8 cellular contexts compared by ENCODE assay signal in genomic region chr1:44036409-44037111, GRCh38. TPM values are rescaled to one million over a fixed set of nuclear protein-coding genes. Genes with fewer than 3 reads are reported as not detected.
A peak's percentile ranks its signal among the peaks of the same experiment; 100 is the strongest.
DNase-seq lines count a peak whose midpoint lies in the region; ATAC-seq and TF ChIP-seq lines count a peak whose summit lies in the region.

No MANE protein-coding gene starts in this region.

- H3K4me1 Mint-ChIP-seq in activated naive CD4-positive, alpha-beta T cell treated with anti-CD3 and anti-CD28 coated beads, Interleukin-2, amount 10 ng/mL, durations not matched to agents 7 days and 5 days, result peaks cover 12% of the 10 kb centered on the region

- no peak overlapping the region for H3K27ac Mint-ChIP-seq in activated naive CD4-positive, alpha-beta T cell treated with anti-CD3 and anti-CD28 coated beads, Interleukin-2, amount 10 ng/mL, durations not matched to agents 7 days and 5 days

- peaks cover 18% of the 10 kb centered on the region for H3F3A ChIP-seq in SK-N-SH (replicated peaks; ENCODE audit: insufficient read depth)

- H3K36me3 Mint-ChIP-seq in activated naive CD4-positive, alpha-beta T cell treated with anti-CD3 and anti-CD28 coated beads, Interleukin-2, amount 10 ng/mL, durations not matched to agents 7 days and 5 days, result no peaks in the 10 kb centered on the region

- no peak overlapping the region for H2AFZ ChIP-seq in SK-N-SH (ENCODE audit: low read depth)

- H3K4me1 ChIP-seq in SK-N-SH (ENCODE audit: control insufficient read depth in 1 of 2, insufficient read depth in 2 of 2, low read depth in 1 of 2, low read length in 1 of 2) (peaks cover 14 to 35% of the 10 kb centered on the region in 2 experiments; a peak in 3 of 4 replicates), vagina (peaks cover 24% of the 10 kb centered on the region)

- H3K4me2 ChIP-seq in SK-N-SH, result no peak overlapping the region

- DNase-seq in Daoy (ENCODE audit: low read depth) (peak; percentile 80), M059J (ENCODE audit: low read depth) (peak; percentile 79), SK-N-SH (peak; percentile 79), globus pallidus (ENCODE audit: low spot score) (peak; percentile 83), posterior cingulate gyrus (peak in 8 of 10 donors; percentile 72 to 95 (median 76)), vagina (ENCODE audit: extremely low spot score in 2 of 2) (no peak)
- peak; percentile 79 for DNase-seq in activated naive CD4-positive, alpha-beta T cell treated with anti-CD3 and anti-CD28 coated beads, Interleukin-2, amount 10 ng/mL, durations not matched to agents 7 days and 5 days

- no peaks in the 10 kb centered on the region for H4K20me1 ChIP-seq in SK-N-SH (ENCODE audit: insufficient read depth)

- H3K9me3 ChIP-seq in SK-N-SH (no peaks in the 10 kb centered on the region), vagina (no peaks in the 10 kb centered on the region)

- H3K27ac ChIP-seq in SK-N-SH (ENCODE audit: low read depth in 2 of 2, low read length in 1 of 2) (peak overlapping the region in 1 of 2 experiments; percentile 74; a peak in 2 of 4 replicates), vagina (peak overlapping the region; percentile 65)

- H3K27me3 Mint-ChIP-seq in activated naive CD4-positive, alpha-beta T cell treated with anti-CD3 and anti-CD28 coated beads, Interleukin-2, amount 10 ng/mL, durations not matched to agents 7 days and 5 days, result peaks cover 15% of the 10 kb centered on the region

- no peaks in the 10 kb centered on the region for H3K9me2 ChIP-seq in SK-N-SH

- TF ChIP-seq POLR2A in vagina (IDR thresholded peaks at IDR 0.05), result no peak

- no peak overlapping the region for H3K4me3 Mint-ChIP-seq in activated naive CD4-positive, alpha-beta T cell treated with anti-CD3 and anti-CD28 coated beads, Interleukin-2, amount 10 ng/mL, durations not matched to agents 7 days and 5 days

- ATAC-seq in HG03442 (IDR thresholded peaks at IDR 0.05; ENCODE audit: unreplicated experiment), result no peak

- H3K9me3 Mint-ChIP-seq in activated naive CD4-positive, alpha-beta T cell treated with anti-CD3 and anti-CD28 coated beads, Interleukin-2, amount 10 ng/mL, durations not matched to agents 7 days and 5 days, result no peaks in the 10 kb centered on the region

- no peaks in the 10 kb centered on the region for H3K79me2 ChIP-seq in SK-N-SH (ENCODE audit: insufficient read depth)

- H3K9ac ChIP-seq in SK-N-SH, result no peak overlapping the region

- intact Hi-C loops in posterior cingulate gyrus (cut with DNase I) (loop anchor here (1.0 to 10.0 kb wide), 3 partner anchors 31 to 274 kb away; partner anchors contain the start of gene IPO13), vagina (cut with DNase I) (no loop called here)

- CTCF ChIA-PET in SK-N-SH (lab: Yijun Ruan, JAX), result interaction anchor here (0.7 to 25.6 kb wide), 36 partner anchors 8 to 567 kb away, joined by 3 to 598 read pairs (median 4); partner anchors contain the start of genes ATP6V0B, CCDC24 and IPO13
- CTCF ChIA-PET in activated naive CD4-positive, alpha-beta T cell treated with anti-CD3 and anti-CD28 coated beads, Interleukin-2, amount 10 ng/mL, durations not matched to agents 7 days and 5 days (lab: Charles Lee), result interaction anchor here (0.6 to 9.8 kb wide), 17 partner anchors 8 to 555 kb away, joined by 3 to 161 read pairs (median 5); partner anchors contain the start of gene DMAP1

- peak; percentile 85 for TF ChIP-seq CTCF in SK-N-SH (IDR thresholded peaks at IDR 0.05)
- peak; percentile 40 to 75 (median 55) for TF ChIP-seq CTCF in vagina (IDR thresholded peaks at IDR 0.05)

- TF ChIP-seq RAD21 in SK-N-SH (IDR thresholded peaks at IDR 0.05; ENCODE audit: low read length), result peak; percentile 89

- no peaks in the 10 kb centered on the region for H3K27me3 ChIP-seq in SK-N-SH (ENCODE audit: insufficient read depth)
- no peaks in the 10 kb centered on the region for H3K27me3 ChIP-seq in vagina

- POLR2A ChIA-PET in SK-N-SH (lab: Yijun Ruan, JAX), result no interaction called here

- no peaks in the 10 kb centered on the region for H3K36me3 ChIP-seq in SK-N-SH (replicated peaks in 1 of 2; ENCODE audit: control insufficient read depth in 1 of 2, insufficient read depth in 2 of 2, low read length in 1 of 2)
- no peaks in the 10 kb centered on the region for H3K36me3 ChIP-seq in vagina

- H3K4me3 ChIP-seq in SK-N-SH (ENCODE audit: low read depth in 2 of 2, low read length in 1 of 2), result no peak overlapping the region; a peak in 1 of 4 replicates
- no peak overlapping the region for H3K4me3 ChIP-seq in vagina

- WGBS in SK-N-SH (ENCODE audit: low lambda C conversion rate), result 13% methylated on average over 6 of the region's 6 CpGs

- no peak for TF ChIP-seq EP300 in SK-N-SH (IDR thresholded peaks at IDR 0.05; ENCODE audit: borderline replicate concordance in 1 of 2, low read depth in 1 of 2, low read length in 1 of 2)

TF ChIP-seq in SK-N-SH, 30 proteins besides CTCF, POLR2A, EP300 and RAD21 (continues in another document):
- no peak for TF ChIP-seq FOSL2 (IDR thresholded peaks at IDR 0.05; ENCODE audit: borderline replicate concordance, low read depth)
- TF ChIP-seq, protein P1, sequence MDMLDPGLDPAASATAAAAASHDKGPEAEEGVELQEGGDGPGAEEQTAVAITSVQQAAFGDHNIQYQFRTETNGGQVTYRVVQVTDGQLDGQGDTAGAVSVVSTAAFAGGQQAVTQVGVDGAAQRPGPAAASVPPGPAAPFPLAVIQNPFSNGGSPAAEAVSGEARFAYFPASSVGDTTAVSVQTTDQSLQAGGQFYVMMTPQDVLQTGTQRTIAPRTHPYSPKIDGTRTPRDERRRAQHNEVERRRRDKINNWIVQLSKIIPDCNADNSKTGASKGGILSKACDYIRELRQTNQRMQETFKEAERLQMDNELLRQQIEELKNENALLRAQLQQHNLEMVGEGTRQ (IDR thresholded peaks at IDR 0.05; ENCODE audit: borderline replicate concordance, low read depth, low read length), result no peak
- TF ChIP-seq TCF12 (IDR thresholded peaks at IDR 0.05), result no peak
- no peak for TF ChIP-seq GABPA (IDR thresholded peaks at IDR 0.05; ENCODE audit: low read depth)
- TF ChIP-seq FOXM1 (IDR thresholded peaks at IDR 0.05; ENCODE audit: low read depth), result no peak
- TF ChIP-seq RXRA (IDR thresholded peaks at IDR 0.05; ENCODE audit: borderline replicate concordance, low read depth), result no peak
- TF ChIP-seq EZH2phosphoT487 (IDR thresholded peaks at IDR 0.05; ENCODE audit: borderline replicate concordance, low read depth), result no peak
- no peak for TF ChIP-seq TAF1 (IDR thresholded peaks at IDR 0.05; ENCODE audit: borderline replicate concordance, low read depth, low read length)
- TF ChIP-seq, protein P2, sequence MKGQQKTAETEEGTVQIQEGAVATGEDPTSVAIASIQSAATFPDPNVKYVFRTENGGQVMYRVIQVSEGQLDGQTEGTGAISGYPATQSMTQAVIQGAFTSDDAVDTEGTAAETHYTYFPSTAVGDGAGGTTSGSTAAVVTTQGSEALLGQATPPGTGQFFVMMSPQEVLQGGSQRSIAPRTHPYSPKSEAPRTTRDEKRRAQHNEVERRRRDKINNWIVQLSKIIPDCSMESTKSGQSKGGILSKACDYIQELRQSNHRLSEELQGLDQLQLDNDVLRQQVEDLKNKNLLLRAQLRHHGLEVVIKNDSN (IDR thresholded peaks at IDR 0.05; ENCODE audit: borderline replicate concordance, low read depth), result no peak
- TF ChIP-seq, protein P3, sequence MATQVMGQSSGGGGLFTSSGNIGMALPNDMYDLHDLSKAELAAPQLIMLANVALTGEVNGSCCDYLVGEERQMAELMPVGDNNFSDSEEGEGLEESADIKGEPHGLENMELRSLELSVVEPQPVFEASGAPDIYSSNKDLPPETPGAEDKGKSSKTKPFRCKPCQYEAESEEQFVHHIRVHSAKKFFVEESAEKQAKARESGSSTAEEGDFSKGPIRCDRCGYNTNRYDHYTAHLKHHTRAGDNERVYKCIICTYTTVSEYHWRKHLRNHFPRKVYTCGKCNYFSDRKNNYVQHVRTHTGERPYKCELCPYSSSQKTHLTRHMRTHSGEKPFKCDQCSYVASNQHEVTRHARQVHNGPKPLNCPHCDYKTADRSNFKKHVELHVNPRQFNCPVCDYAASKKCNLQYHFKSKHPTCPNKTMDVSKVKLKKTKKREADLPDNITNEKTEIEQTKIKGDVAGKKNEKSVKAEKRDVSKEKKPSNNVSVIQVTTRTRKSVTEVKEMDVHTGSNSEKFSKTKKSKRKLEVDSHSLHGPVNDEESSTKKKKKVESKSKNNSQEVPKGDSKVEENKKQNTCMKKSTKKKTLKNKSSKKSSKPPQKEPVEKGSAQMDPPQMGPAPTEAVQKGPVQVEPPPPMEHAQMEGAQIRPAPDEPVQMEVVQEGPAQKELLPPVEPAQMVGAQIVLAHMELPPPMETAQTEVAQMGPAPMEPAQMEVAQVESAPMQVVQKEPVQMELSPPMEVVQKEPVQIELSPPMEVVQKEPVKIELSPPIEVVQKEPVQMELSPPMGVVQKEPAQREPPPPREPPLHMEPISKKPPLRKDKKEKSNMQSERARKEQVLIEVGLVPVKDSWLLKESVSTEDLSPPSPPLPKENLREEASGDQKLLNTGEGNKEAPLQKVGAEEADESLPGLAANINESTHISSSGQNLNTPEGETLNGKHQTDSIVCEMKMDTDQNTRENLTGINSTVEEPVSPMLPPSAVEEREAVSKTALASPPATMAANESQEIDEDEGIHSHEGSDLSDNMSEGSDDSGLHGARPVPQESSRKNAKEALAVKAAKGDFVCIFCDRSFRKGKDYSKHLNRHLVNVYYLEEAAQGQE (IDR thresholded peaks at IDR 0.05; ENCODE audit: low read depth, low read length), result no peak
- no peak for TF ChIP-seq POLR2AphosphoS5 (IDR thresholded peaks at IDR 0.05; ENCODE audit: low read depth, low read length)
- TF ChIP-seq SMC3 (IDR thresholded peaks at IDR 0.05; ENCODE audit: low read depth, low read length), result peak; percentile 92

RNA-seq across cellular contexts. Expression of gene SLC6A9, which starts 5.3 kb away (rescaled TPM):
- 0.74 and 6.3 TPM in 2 replicates for total RNA-seq in Daoy (2014; rRNA removed; shearing (Covaris generic))
- total RNA-seq in M059J (2014; rRNA removed; shearing (Covaris generic)), result 2.1 and 5.1 TPM in 2 replicates
- polyA plus RNA-seq in SK-N-SH (2012; rRNA removed), result 3.6 and 3.9 TPM in 2 replicates
- 1.3 and 2.5 TPM in 2 replicates for polyA plus RNA-seq in SK-N-SH (2012; cell fraction: cytosol; rRNA removed)
- polyA plus RNA-seq in SK-N-SH (2012; cell fraction: nucleus; rRNA removed), result 10.7 and 12.4 TPM in 2 replicates
- total RNA-seq in vagina, result 24.3 TPM

RNA-seq across cellular contexts. Expression of gene CCDC24, which starts 45.2 kb away (rescaled TPM):
- 1.8 and 3.6 TPM in 2 replicates for total RNA-seq in Daoy (2014; rRNA removed; shearing (Covaris generic))
- 10.6 and 11.1 TPM in 2 replicates for total RNA-seq in M059J (2014; rRNA removed; shearing (Covaris generic))
- polyA plus RNA-seq in SK-N-SH (2012; rRNA removed), result 7.5 and 11.8 TPM in 2 replicates
- polyA plus RNA-seq in SK-N-SH (2012; cell fraction: cytosol; rRNA removed), result 2.8 and 4.8 TPM in 2 replicates
- polyA plus RNA-seq in SK-N-SH (2012; cell fraction: nucleus; rRNA removed), result 34.1 and 39.2 TPM in 2 replicates
- total RNA-seq in vagina, result 14.5 TPM

RNA-seq across cellular contexts. Expression of gene B4GALT2, which starts 57.5 kb away (rescaled TPM):
- total RNA-seq in Daoy (2014; rRNA removed; shearing (Covaris generic)), result 55.9 and 58.1 TPM in 2 replicates
- total RNA-seq in M059J (2014; rRNA removed; shearing (Covaris generic)), result 99.4 and 111 TPM in 2 replicates
- polyA plus RNA-seq in SK-N-SH (2012; rRNA removed), result 43.0 and 48.0 TPM in 2 replicates
- polyA plus RNA-seq in SK-N-SH (2012; cell fraction: cytosol; rRNA removed), result 26.0 and 40.2 TPM in 2 replicates
- 34.8 and 35.0 TPM in 2 replicates for polyA plus RNA-seq in SK-N-SH (2012; cell fraction: nucleus; rRNA removed)
- 31.4 TPM for total RNA-seq in vagina

Comparison
In these comparisons a context has a peak if more than half of its experiments do, and no peak if none do; other contexts are left out.
1. DNase-seq: peak in Daoy (single experiment), M059J (single experiment), SK-N-SH (single experiment), activated naive CD4-positive, alpha-beta T cell treated with anti-CD3 and anti-CD28 coated beads, Interleukin-2, amount 10 ng/mL, durations not matched to agents 7 days and 5 days (single experiment), globus pallidus (single experiment) and posterior cingulate gyrus (8 of 10); none in vagina (0 of 2).